Comparison of ENCODE assay signal across 2 cellular contexts in the genomic region with DNA sequence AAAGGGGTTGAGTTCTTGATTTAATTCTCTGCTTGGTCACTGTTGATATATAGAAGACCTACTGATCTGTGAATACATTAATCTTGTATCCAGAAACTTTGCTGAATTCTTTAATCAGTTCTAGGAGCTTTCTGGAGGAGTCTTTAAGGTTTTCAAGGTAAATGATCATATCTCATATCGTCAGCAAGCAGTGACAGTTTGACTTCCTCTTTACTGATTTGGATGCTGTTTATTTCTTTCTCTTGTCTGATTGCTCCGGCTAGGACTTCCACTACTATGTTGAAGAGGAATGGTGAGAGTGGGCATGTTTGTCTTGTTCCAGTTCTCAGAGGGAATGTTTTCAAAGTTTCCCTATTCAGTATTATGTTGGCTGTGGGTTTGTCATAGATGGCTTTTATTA. TPM values are rescaled to one million over a fixed set of nuclear protein-coding genes. Genes with fewer than 3 reads are reported as not detected.
"Had no signal": no experiment of that assay in that cellular context is flagged by ENCODE, and none has a peak within 500 bp of the region (broad histone marks: within the 10 kb centered on the region; RNA-seq: fewer than 3 reads in every experiment).

No MANE protein-coding gene starts in this region.

RNA-seq across cellular contexts. Expression of gene SHC4, which starts 54.4 kb away (rescaled TPM):
- polyA plus RNA-seq: HepG2, IgD-negative memory B cell had no signal
